8 cellular contexts compared by ENCODE assay signal in the genomic region with DNA sequence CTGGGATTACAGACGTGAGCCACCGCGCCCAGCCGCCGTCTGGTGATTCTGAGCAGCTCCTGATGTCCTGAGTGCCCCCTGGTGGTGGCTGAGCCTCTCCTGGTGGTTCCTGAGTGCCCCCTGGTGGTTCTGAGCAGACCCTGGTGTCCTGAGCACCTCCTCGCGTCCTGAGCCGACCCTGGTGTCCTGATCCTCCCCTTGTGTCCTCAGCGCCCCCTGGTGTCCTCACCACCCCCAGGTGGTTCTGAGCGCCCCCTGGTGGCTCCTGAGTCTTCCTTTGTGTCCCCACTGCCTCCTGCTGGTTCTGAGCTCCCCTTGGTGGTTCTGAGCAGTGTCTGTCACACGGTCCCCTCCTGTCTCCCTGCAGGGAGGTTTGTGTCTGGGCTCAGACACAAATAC.
DNase-seq lines count a peak whose midpoint lies in the region; ATAC-seq, FAIRE-seq and TF ChIP-seq lines count a peak whose summit lies in the region.

No MANE protein-coding gene starts in this region.

- in situ Hi-C loops in K562 (cut with MboI), result no loop called here

- no TSS peak for BruUV-seq in K562 (replicated peaks; lab: Mats Ljungman, UMichigan)

- no peaks in the 10 kb centered on the region for H3K4me1 ChIP-seq in K562 (replicated peaks in 1 of 2; ENCODE audit: control insufficient read depth in 2 of 2, insufficient read depth in 2 of 2, low read length in 2 of 2)

- H2AFZ ChIP-seq in K562 (ENCODE audit: low read depth, low read length), result no peak overlapping the region

- intact Hi-C loops in K562 (cut with micrococcal nuclease), result no loop called here

- H3K9me3 ChIP-seq in K562 (replicated peaks; ENCODE audit: control insufficient read depth, insufficient read depth, low read depth, low read length), result no peaks in the 10 kb centered on the region

- CTCF ChIA-PET in K562 (lab: Yijun Ruan, JAX; ENCODE audit: low intra/inter-chr PET ratio), result no interaction called here

- no peaks in the 10 kb centered on the region for H4K20me1 ChIP-seq in K562 (replicated peaks; ENCODE audit: control insufficient read depth, insufficient read depth, low read length)

- peak; percentile 91 for TF ChIP-seq CTCF in GM12874 (IDR thresholded peaks at IDR 0.05; ENCODE audit: insufficient read depth, low read depth, low read length)
- peak; percentile 42 to 93 (median 46); a peak in 4 of 6 replicates for TF ChIP-seq CTCF in K562 (IDR thresholded peaks at IDR 0.05 in 2 of 3, conservative IDR thresholded peaks at IDR 0.05 in 1 of 3; ENCODE audit: insufficient read depth in 2 of 3, low read depth in 1 of 3, low read length in 3 of 3)

- DNase-seq in RKO (ENCODE audit: low spot score), result peak; percentile 9
- peak in 2 of 4 experiments; percentile 5 to 9 for DNase-seq in K562 (ENCODE audit: extremely low read depth in 1 of 4, low spot score in 3 of 4)
- DNase-seq in stimulated activated CD4-positive, alpha-beta T cell treated with anti-CD3 and anti-CD28 coated beads, Interleukin-2, amount 100 ng/mL, for 48 hours, result peak; percentile 70 to 79
- DNase-seq in retina, result no peak

- WGBS in K562 (ENCODE audit: insufficient coverage, low coverage, missing lambda C conversion rate), result 30% methylated on average over 5 of the region's 11 CpGs

- H3K27me3 ChIP-seq in K562 (ENCODE audit: control insufficient read depth in 2 of 2, insufficient read depth in 2 of 2, low read length in 2 of 2), result no peaks in the 10 kb centered on the region

- no peak for TF ChIP-seq EP300 in K562 (IDR thresholded peaks at IDR 0.05; ENCODE audit: low read length)

- no peak overlapping the region for H3K9ac ChIP-seq in K562 (ENCODE audit: insufficient read depth in 1 of 2, low read depth in 2 of 2, low read length in 2 of 2)

- peak; percentile 48 for ATAC-seq in HG02623 (IDR thresholded peaks at IDR 0.05; ENCODE audit: unreplicated experiment)
- no peak; the same call in 2 of the 3 replicates for ATAC-seq in K562
- ATAC-seq in HG02884 (IDR thresholded peaks at IDR 0.05; ENCODE audit: unreplicated experiment), result no peak
- ATAC-seq in GM18502 (IDR thresholded peaks at IDR 0.05; ENCODE audit: poor library complexity, unreplicated experiment), result no peak

- H3K9me1 ChIP-seq in K562 (ENCODE audit: control insufficient read depth, insufficient read depth, low read length), result no peaks in the 10 kb centered on the region

- no peaks in the 10 kb centered on the region for H3K36me3 ChIP-seq in K562 (ENCODE audit: control insufficient read depth, insufficient read depth, low read length)

- POLR2A ChIA-PET in K562 (lab: Yijun Ruan, JAX), result no interaction called here

- no peak for FAIRE-seq in K562 (lab: Jason Lieb, UNC)

- TF ChIP-seq POLR2A in K562 (conservative IDR thresholded peaks at IDR 0.05), result no peak

- H3K27ac ChIP-seq in K562 (ENCODE audit: extremely low read depth, low read depth, low read length), result no peak overlapping the region

- no peak overlapping the region for H3K4me3 ChIP-seq in K562

- no peaks in the 10 kb centered on the region for H3K79me2 ChIP-seq in K562 (ENCODE audit: control insufficient read depth, insufficient read depth, low read length)

- no peak overlapping the region for H3K4me2 ChIP-seq in K562 (ENCODE audit: insufficient read depth, low read length)

- TF ChIP-seq RAD21 in K562 (CRISPR knock-in tag; conservative IDR thresholded peaks at IDR 0.05 in 1 of 2, IDR thresholded peaks at IDR 0.05 in 1 of 2), result no peak

TF ChIP-seq in K562, 482 proteins besides CTCF, POLR2A, EP300 and RAD21:
- TF ChIP-seq, protein P1, sequence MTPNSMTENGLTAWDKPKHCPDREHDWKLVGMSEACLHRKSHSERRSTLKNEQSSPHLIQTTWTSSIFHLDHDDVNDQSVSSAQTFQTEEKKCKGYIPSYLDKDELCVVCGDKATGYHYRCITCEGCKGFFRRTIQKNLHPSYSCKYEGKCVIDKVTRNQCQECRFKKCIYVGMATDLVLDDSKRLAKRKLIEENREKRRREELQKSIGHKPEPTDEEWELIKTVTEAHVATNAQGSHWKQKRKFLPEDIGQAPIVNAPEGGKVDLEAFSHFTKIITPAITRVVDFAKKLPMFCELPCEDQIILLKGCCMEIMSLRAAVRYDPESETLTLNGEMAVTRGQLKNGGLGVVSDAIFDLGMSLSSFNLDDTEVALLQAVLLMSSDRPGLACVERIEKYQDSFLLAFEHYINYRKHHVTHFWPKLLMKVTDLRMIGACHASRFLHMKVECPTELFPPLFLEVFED (CRISPR knock-in tag; conservative IDR thresholded peaks at IDR 0.05), result no peak
- TF ChIP-seq FIP1L1 (IDR thresholded peaks at IDR 0.05; ENCODE audit: low read depth, low read length, poor library complexity, severe bottlenecking), result no peak
- no peak for TF ChIP-seq BHLHE40 (IDR thresholded peaks at IDR 0.05; ENCODE audit: low read length)
- TF ChIP-seq ZNF311 (CRISPR knock-in tag; IDR thresholded peaks at IDR 0.05), result no peak
- TF ChIP-seq, protein P2, sequence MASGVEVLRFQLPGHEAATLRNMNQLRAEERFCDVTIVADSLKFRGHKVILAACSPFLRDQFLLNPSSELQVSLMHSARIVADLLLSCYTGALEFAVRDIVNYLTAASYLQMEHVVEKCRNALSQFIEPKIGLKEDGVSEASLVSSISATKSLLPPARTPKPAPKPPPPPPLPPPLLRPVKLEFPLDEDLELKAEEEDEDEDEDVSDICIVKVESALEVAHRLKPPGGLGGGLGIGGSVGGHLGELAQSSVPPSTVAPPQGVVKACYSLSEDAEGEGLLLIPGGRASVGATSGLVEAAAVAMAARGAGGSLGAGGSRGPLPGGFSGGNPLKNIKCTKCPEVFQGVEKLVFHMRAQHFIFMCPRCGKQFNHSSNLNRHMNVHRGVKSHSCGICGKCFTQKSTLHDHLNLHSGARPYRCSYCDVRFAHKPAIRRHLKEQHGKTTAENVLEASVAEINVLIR (CRISPR knock-in tag; IDR thresholded peaks at IDR 0.05), result no peak
- TF ChIP-seq MYC (IDR thresholded peaks at IDR 0.05; ENCODE audit: low read depth, low read length), result no peak
- TF ChIP-seq MYC (CRISPR knock-in tag; IDR thresholded peaks at IDR 0.05; ENCODE audit: borderline replicate concordance, low read depth), result no peak
- TF ChIP-seq ZFX (CRISPR knock-in tag; IDR thresholded peaks at IDR 0.05), result no peak
- no peak for TF ChIP-seq ZZZ3 (IDR thresholded peaks at IDR 0.05)
- no peak for TF ChIP-seq ZNF75A (CRISPR knock-in tag; IDR thresholded peaks at IDR 0.05)
- no peak for TF ChIP-seq LARP7 (IDR thresholded peaks at IDR 0.05)
- no peak for TF ChIP-seq TAF9B (IDR thresholded peaks at IDR 0.05; ENCODE audit: partially characterized antibody)
- TF ChIP-seq CHCHD3 (CRISPR knock-in tag; IDR thresholded peaks at IDR 0.05), result no peak
TF ChIP-seq in K562: peak in this region for 0.
